ENCODE assay signal across 8 cellular contexts in the genomic region with DNA sequence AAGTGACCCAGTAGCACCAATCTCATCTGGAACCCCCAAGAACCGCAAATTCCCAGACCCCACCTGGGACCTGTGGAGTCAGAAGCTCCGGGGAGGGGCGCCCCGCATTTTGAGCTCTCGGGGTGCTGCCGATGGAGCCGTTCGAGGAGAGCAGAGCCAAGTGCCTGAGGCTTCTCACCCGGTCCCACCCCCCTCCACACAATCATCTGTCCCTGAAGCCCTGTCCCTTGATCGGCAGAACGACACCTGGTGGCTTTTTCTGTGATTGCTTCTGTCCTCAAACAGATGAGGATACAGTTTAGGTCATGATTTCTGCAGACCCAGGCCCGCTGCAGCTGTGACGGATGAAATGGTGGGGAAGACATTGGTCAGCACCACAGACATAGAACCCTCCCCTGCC.
A peak's percentile ranks its signal among the peaks of the same experiment; 100 is the strongest.
DNase-seq lines count a peak whose midpoint lies in the region; ATAC-seq, FAIRE-seq and TF ChIP-seq lines count a peak whose summit lies in the region.

No MANE protein-coding gene starts in this region.

- H3K4me1 ChIP-seq in PC-9 (replicated peaks; ENCODE audit: insufficient read depth) (no peaks in the 10 kb centered on the region), GM12878 (ENCODE audit: control insufficient read depth, insufficient read depth, low read length) (no peaks in the 10 kb centered on the region), testis (no peaks in the 10 kb centered on the region)
- peaks cover 6 to 10% of the 10 kb centered on the region in 2 donors for H3K4me1 ChIP-seq in naive thymus-derived CD4-positive, alpha-beta T cell (ENCODE audit: control insufficient read depth in 2 of 2, insufficient read depth in 2 of 2, low read length in 2 of 2)

- peaks cover 6% of the 10 kb centered on the region for H4K20me1 ChIP-seq in PC-9 (ENCODE audit: insufficient read depth)
- no peaks in the 10 kb centered on the region for H4K20me1 ChIP-seq in GM12878 (ENCODE audit: control insufficient read depth, insufficient read depth)

- H2AFZ ChIP-seq in PC-9 (no peak overlapping the region), GM12878 (ENCODE audit: control insufficient read depth, low read depth, low read length) (no peak overlapping the region)

- SMC1A ChIA-PET in GM12878 (lab: Charles Lee; ENCODE audit: uncharacterized antibody, unreplicated experiment): interaction anchor here (1.2 kb wide), 1 partner anchor 65 kb away, joined by 4 read pairs; no protein-coding TSS in a partner anchor

- intact Hi-C loops in PC-9 (cut with micrococcal nuclease; ENCODE audit: unreplicated experiment): no loop called here
- intact Hi-C loops in GM12878 (cut with micrococcal nuclease; ENCODE audit: unreplicated experiment): loop anchor here (2.0 kb wide), 1 partner anchor 64 kb away; no protein-coding TSS in a partner anchor
- intact Hi-C loops in naive thymus-derived CD4-positive, alpha-beta T cell (cut with micrococcal nuclease): loop anchor here (1.0 to 10.0 kb wide), 3 partner anchors 56 to 396 kb away; a partner anchor contains a TSS
- intact Hi-C loops in testis (cut with DNase I; ENCODE audit: low total_unique reads): no loop called here

- H3K9me2 ChIP-seq in PC-9 (ENCODE audit: insufficient read depth): no peaks in the 10 kb centered on the region

- TF ChIP-seq POLR2A in GM12878 (IDR thresholded peaks at IDR 0.05; ENCODE audit: low read depth, low read length) (no peak), testis (IDR thresholded peaks at IDR 0.05) (no peak)

- BruUV-seq in PC-9 (replicated peaks; lab: Mats Ljungman, UMichigan): no TSS peak
- BruUV-seq in GM12878 (replicated peaks; lab: Mats Ljungman, UMichigan): no TSS peak

- CTCF ChIA-PET in PC-9 (lab: Charles Lee): interaction anchor here (0.6 to 0.7 kb wide), 2 partner anchors 118 to 174 kb away, joined by 3 read pairs; no protein-coding TSS in a partner anchor
- CTCF ChIA-PET in GM12878 (lab: Yijun Ruan, JAX): interaction anchor here (0.6 to 1.2 kb wide), 2 partner anchors 65 to 438 kb away, joined by 3 to 5 read pairs; no protein-coding TSS in a partner anchor
- CTCF ChIA-PET in naive thymus-derived CD4-positive, alpha-beta T cell (lab: Charles Lee): interaction anchor here (0.5 to 1.6 kb wide), 8 partner anchors 10 to 204 kb away, joined by 3 to 16 read pairs (median 4); no protein-coding TSS in a partner anchor

- no peak overlapping the region for H3K9ac ChIP-seq in GM12878 (ENCODE audit: control insufficient read depth, insufficient read depth, low read length)

- H3K9me3 ChIP-seq in PC-9 (ENCODE audit: insufficient read depth, low read depth) (no peaks in the 10 kb centered on the region), GM12878 (replicated peaks; ENCODE audit: control insufficient read depth, insufficient read depth, low read length) (no peaks in the 10 kb centered on the region; the same call in 2 of the 3 replicates), testis (no peaks in the 10 kb centered on the region)
- H3K9me3 ChIP-seq in naive thymus-derived CD4-positive, alpha-beta T cell (ENCODE audit: control insufficient read depth in 2 of 3, low read length in 3 of 3): no peaks in the 10 kb centered on the region

- no peak for FAIRE-seq in GM12878 (lab: Jason Lieb, UNC)

- TF ChIP-seq EP300 in GM12878 (IDR thresholded peaks at IDR 0.05; ENCODE audit: borderline replicate concordance in 1 of 2, control insufficient read depth in 1 of 2, low read depth in 2 of 2, low read length in 2 of 2): no peak

- POLR2A ChIA-PET in PC-9 (lab: Charles Lee; ENCODE audit: unreplicated experiment) (no interaction called here), GM12878 (lab: Charles Lee) (no interaction called here)
- POLR2A ChIA-PET in naive thymus-derived CD4-positive, alpha-beta T cell (lab: Charles Lee): interaction anchor here (1.4 kb wide), 1 partner anchor 65 kb away, joined by 4 read pairs; no protein-coding TSS in a partner anchor

- TF ChIP-seq RAD21 in GM12878 (IDR thresholded peaks at IDR 0.05; ENCODE audit: insufficient read depth, low read depth, low read length): peak; percentile 12; the same call in 1 of the 2 replicates

- peaks cover 8% of the 10 kb centered on the region; the same call in 1 of the 2 replicates for H3F3A ChIP-seq in PC-9 (ENCODE audit: insufficient read depth, low read depth)

- ATAC-seq in GM12878 (peak; percentile 52; the same call in 2 of the 3 replicates), HG03520 (IDR thresholded peaks at IDR 0.05; ENCODE audit: unreplicated experiment) (no peak)
- peak; percentile 66 for ATAC-seq in naive thymus-derived CD4-positive, alpha-beta T cell

- in situ Hi-C loops in GM12878 (cut with MboI): no loop called here

- peaks cover 0 to 12% (median 8%) of the 10 kb centered on the region in 5 donors for H3K27me3 Mint-ChIP-seq in naive thymus-derived CD4-positive, alpha-beta T cell

- no peak overlapping the region for H3K27ac ChIP-seq in PC-9
- no peak overlapping the region for H3K27ac ChIP-seq in GM12878 (ENCODE audit: control insufficient read depth, insufficient read depth)
- no peak overlapping the region for H3K27ac ChIP-seq in naive thymus-derived CD4-positive, alpha-beta T cell (ENCODE audit: low read depth, low read length)
- H3K27ac ChIP-seq in testis: no peak overlapping the region

- H3K27ac Mint-ChIP-seq in naive thymus-derived CD4-positive, alpha-beta T cell: peak overlapping the region in 3 of 9 donors; percentile 4 to 55 (median 38)

- H3K4me3 ChIP-seq in PC-9 (no peak overlapping the region), GM12878 (no peak overlapping the region), testis (no peak overlapping the region)
- H3K4me3 ChIP-seq in naive thymus-derived CD4-positive, alpha-beta T cell (ENCODE audit: low read length): no peak overlapping the region

- H3K4me2 ChIP-seq in PC-9: no peak overlapping the region
- H3K4me2 ChIP-seq in GM12878 (ENCODE audit: control insufficient read depth, insufficient read depth): no peak overlapping the region

- WGBS in GM12878 (ENCODE audit: insufficient coverage, insufficient replicate concordance, low lambda C conversion rate, missing lambda C conversion rate): 45% methylated on average over 13 of the region's 13 CpGs
- WGBS in testis, 2 donors: 54 to 57% methylated on average over 13 of the region's 13 CpGs

- H3K36me3 ChIP-seq in PC-9 (ENCODE audit: low read depth) (no peaks in the 10 kb centered on the region), GM12878 (ENCODE audit: control insufficient read depth in 2 of 2, insufficient read depth in 2 of 2, low read length in 1 of 2) (no peaks in the 10 kb centered on the region), testis (ENCODE audit: low read depth, missing control alignments) (no peaks in the 10 kb centered on the region)
- H3K36me3 ChIP-seq in naive thymus-derived CD4-positive, alpha-beta T cell (ENCODE audit: control insufficient read depth in 2 of 3, insufficient read depth in 3 of 3, low read length in 3 of 3): no peaks in the 10 kb centered on the region

- H3K79me2 ChIP-seq in PC-9 (ENCODE audit: low read depth) (no peaks in the 10 kb centered on the region), GM12878 (ENCODE audit: control insufficient read depth, insufficient read depth, low read length) (no peaks in the 10 kb centered on the region)

- TF ChIP-seq CTCF in GM12873 (IDR thresholded peaks at IDR 0.05; ENCODE audit: insufficient read depth, low read depth, low read length, missing control alignments) (peak; percentile 47), PC-9 (conservative IDR thresholded peaks at IDR 0.05) (peak; percentile 62), GM12878 (IDR thresholded peaks at IDR 0.05 in 2 of 3, conservative IDR thresholded peaks at IDR 0.05 in 1 of 3; ENCODE audit: control insufficient read depth in 2 of 3, extremely low read depth in 1 of 3, insufficient read depth in 1 of 3, low read depth in 3 of 3, low read length in 3 of 3) (peak; percentile 15 to 38 (median 35); a peak in 3 of 6 replicates), testis (IDR thresholded peaks at IDR 0.05) (peak in 1 of 3 experiments; percentile 13)

- H3K27me3 ChIP-seq in PC-9 (ENCODE audit: insufficient read depth, low read depth) (peaks cover 61% of the 10 kb centered on the region), GM12878 (replicated peaks in 1 of 2; ENCODE audit: control insufficient read depth in 2 of 2, insufficient read depth in 2 of 2, low read length in 1 of 2) (no peaks in the 10 kb centered on the region), testis (no peaks in the 10 kb centered on the region)
- H3K27me3 ChIP-seq in naive thymus-derived CD4-positive, alpha-beta T cell (ENCODE audit: control insufficient read depth in 2 of 2, insufficient read depth in 2 of 2, low read length in 2 of 2): no peaks in the 10 kb centered on the region

- DNase-seq in AG08395 (ENCODE audit: low spot score) (peak; percentile 24), PC-9 (no peak), GM12878 (ENCODE audit: low read depth, low spot score) (no peak), cortex of kidney (lab: John Stamatoyannopoulos, UW) (no peak), testis (no peak)
- peak in 7 of 9 donors; percentile 40 to 67 (median 57) for DNase-seq in naive thymus-derived CD4-positive, alpha-beta T cell

- peaks cover 8 to 24% (median 13%) of the 10 kb centered on the region in 7 donors for H3K4me1 Mint-ChIP-seq in naive thymus-derived CD4-positive, alpha-beta T cell

- H3K36me3 Mint-ChIP-seq in naive thymus-derived CD4-positive, alpha-beta T cell: peaks cover 0 to 4% (median 0%) of the 10 kb centered on the region in 5 donors

- peaks cover 0 to 13% (median 0%) of the 10 kb centered on the region in 11 donors for H3K9me3 Mint-ChIP-seq in naive thymus-derived CD4-positive, alpha-beta T cell

- H3K4me3 Mint-ChIP-seq in naive thymus-derived CD4-positive, alpha-beta T cell: no peak overlapping the region

- RAD21 ChIA-PET in GM12878 (lab: Charles Lee; ENCODE audit: unreplicated experiment): interaction anchor here (1.0 to 1.1 kb wide), 2 partner anchors 56 to 65 kb away, joined by 3 to 5 read pairs; no protein-coding TSS in a partner anchor

TF ChIP-seq in GM12878, 131 proteins besides CTCF, POLR2A, EP300 and RAD21 (continues in another document):
- no peak for TF ChIP-seq SMARCA5 (IDR thresholded peaks at IDR 0.05)

Comparison
In these comparisons a context has a peak if more than half of its experiments do, and no peak if none do; other contexts are left out.
1. DNase-seq: peak in AG08395 (single experiment) and naive thymus-derived CD4-positive, alpha-beta T cell (7 of 9); none in PC-9 (0 of 2), GM12878 (single experiment), cortex of kidney (single experiment) and testis (single experiment).
2. intact Hi-C loops: an anchor here in GM12878 (2.0 kb wide) and naive thymus-derived CD4-positive, alpha-beta T cell (1.0 to 10.0 kb wide); none called in PC-9 and testis.